Comparison of ENCODE assay signal across 25 cellular contexts in genomic region chr2:35946431-35946991, GRCh38.
"Had no signal": no experiment of that assay in that cellular context is flagged by ENCODE, and none has a peak within 500 bp of the region (broad histone marks: within the 10 kb centered on the region; RNA-seq: fewer than 3 reads in every experiment).

No MANE protein-coding gene starts in this region.

- DNase-seq: cortex of kidney; effector memory CD8-positive, alpha-beta T cell; erythroblast; esophagus squamous epithelium; foreskin melanocyte; left lung; mesendoderm; naive B cell; right lobe of liver; stimulated activated CD4-positive, alpha-beta T cell treated with anti-CD3 and anti-CD28 coated beads, Interleukin-12 subunit alpha, Interleukin-12 subunit beta, amount 100 ng/mL, for 4 hours; stimulated activated CD4-positive, alpha-beta T cell treated with anti-CD3 and anti-CD28 coated beads, Interleukin-1b, Interleukin-23, amount 100 ng/mL, for 48 hours; stimulated activated CD4-positive, alpha-beta T cell treated with anti-CD3 and anti-CD28 coated beads, Interleukin-4, amount 100 ng/mL, for 1 hour; stimulated activated CD8-positive, alpha-beta memory T cell treated with anti-CD3 and anti-CD28 coated beads, Interleukin-4, amount 100 ng/mL, for 48 hours; stimulated activated naive CD4-positive, alpha-beta T cell; stimulated activated naive CD8-positive, alpha-beta T cell treated with anti-CD3 and anti-CD28 coated beads, Interleukin-15, amount 100 ng/mL, for 72 hours; trophoblast cell had no signal

- H3K27ac ChIP-seq: left lung, parathyroid adenoma, right lobe of liver, suprapubic skin, vagina had no signal

- ATAC-seq: effector memory CD8-positive, alpha-beta T cell; left lung; natural killer cell treated with Interleukin-12 subunit alpha and Interleukin-12 subunit beta and Interleukin-15 and Interleukin-18, amount 100 ng/mL, for 72 hours; stimulated activated naive CD8-positive, alpha-beta T cell treated with anti-CD3 and anti-CD28 coated beads, Interleukin-15, amount 100 ng/mL, for 72 hours had no signal

- H3K27me3 ChIP-seq: esophagus squamous epithelium, left lung, right lobe of liver, suprapubic skin, vagina had no signal

- H3K36me3 ChIP-seq: esophagus squamous epithelium, left lung, right lobe of liver, suprapubic skin, vagina had no signal

- H3K4me1 Mint-ChIP-seq: naive B cell; neural crest cell; stimulated activated naive CD8-positive, alpha-beta T cell treated with anti-CD3 and anti-CD28 coated beads, Interleukin-15, amount 100 ng/mL, for 72 hours had no signal

- H2AFZ ChIP-seq: parathyroid adenoma had no signal

- H3K4me3 ChIP-seq: esophagus squamous epithelium, left lung, right lobe of liver, smooth muscle cell, suprapubic skin, vagina had no signal

- H3K27me3 Mint-ChIP-seq: effector memory CD8-positive, alpha-beta T cell; progenitor cell of endocrine pancreas had no signal

- H3K4me3 Mint-ChIP-seq: effector memory CD8-positive, alpha-beta T cell; naive B cell; natural killer cell treated with Interleukin-12 subunit alpha and Interleukin-12 subunit beta and Interleukin-15 and Interleukin-18, amount 100 ng/mL, for 72 hours; neural crest cell; stimulated activated naive CD8-positive, alpha-beta T cell treated with anti-CD3 and anti-CD28 coated beads, Interleukin-15, amount 100 ng/mL, for 72 hours had no signal

- H3K27ac Mint-ChIP-seq: effector memory CD8-positive, alpha-beta T cell; natural killer cell treated with Interleukin-12 subunit alpha and Interleukin-12 subunit beta and Interleukin-15 and Interleukin-18, amount 100 ng/mL, for 72 hours; progenitor cell of endocrine pancreas had no signal

- H3K36me3 Mint-ChIP-seq: naive B cell; natural killer cell treated with Interleukin-12 subunit alpha and Interleukin-12 subunit beta and Interleukin-15 and Interleukin-18, amount 100 ng/mL, for 72 hours had no signal

- H3K9me3 Mint-ChIP-seq: effector memory CD8-positive, alpha-beta T cell; natural killer cell treated with Interleukin-12 subunit alpha and Interleukin-12 subunit beta and Interleukin-15 and Interleukin-18, amount 100 ng/mL, for 72 hours; neural crest cell; stimulated activated naive CD8-positive, alpha-beta T cell treated with anti-CD3 and anti-CD28 coated beads, Interleukin-15, amount 100 ng/mL, for 72 hours had no signal

- H3K4me1 ChIP-seq: esophagus squamous epithelium, left lung, parathyroid adenoma, right lobe of liver, suprapubic skin, vagina had no signal

- FAIRE-seq: endometrium, keratinocyte had no signal

- H3K9ac ChIP-seq: parathyroid adenoma had no signal

- H3K9me3 ChIP-seq: esophagus squamous epithelium, left lung, right lobe of liver, suprapubic skin, vagina had no signal

- H3K79me2 ChIP-seq: parathyroid adenoma had no signal

- H3K4me2 ChIP-seq: smooth muscle cell had no signal
